Comparison of ENCODE assay signal across 8 cellular contexts in the genomic region with DNA sequence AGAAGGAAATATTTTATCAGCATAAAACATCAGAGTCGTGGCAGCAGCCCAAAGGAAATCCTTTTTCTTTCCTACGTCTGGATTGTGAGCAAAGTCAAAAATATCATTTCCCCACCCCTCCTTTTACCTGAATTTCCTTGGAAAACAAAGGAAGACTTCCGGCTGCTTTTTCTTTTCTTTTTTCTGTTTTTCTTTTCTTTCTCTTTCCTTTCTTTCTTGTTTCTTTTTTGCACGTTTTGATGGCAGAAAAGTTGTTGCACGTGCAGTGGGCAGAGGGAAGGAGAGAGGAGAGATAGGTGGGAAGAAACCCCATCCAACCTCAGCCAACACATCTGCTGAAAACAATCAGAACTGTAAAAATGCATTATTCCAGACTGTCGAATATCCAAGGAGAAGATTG. TPM values are rescaled to one million over a fixed set of nuclear protein-coding genes. Genes with fewer than 3 reads are reported as not detected.
DNase-seq lines count a peak whose midpoint lies in the region; ATAC-seq and TF ChIP-seq lines count a peak whose summit lies in the region.

No MANE protein-coding gene starts in this region.

- TF ChIP-seq CTCF in heart right ventricle (IDR thresholded peaks at IDR 0.05): no peak
- no peak for TF ChIP-seq CTCF in omental fat pad (IDR thresholded peaks at IDR 0.05)

- intact Hi-C loops in heart right ventricle (cut with DNase I): loop anchor here in 8 of 10 donors (5.0 to 10.0 kb wide), 7 partner anchors 64 to 151 kb away; partner anchors contain the start of gene FAM81A (in 4 of the 8)
- intact Hi-C loops in left cardiac atrium (cut with DNase I): loop anchor here in 1 of 2 donors (5.0 to 10.0 kb wide), 3 partner anchors 64 to 148 kb away; partner anchors contain the start of gene FAM81A
- intact Hi-C loops in aorta (cut with DNase I): loop anchor here (2.0 to 5.0 kb wide), 5 partner anchors 61 to 202 kb away; no protein-coding TSS in a partner anchor

- H3K4me1 Mint-ChIP-seq in central memory CD8-positive, alpha-beta T cell: peaks cover 21% of the 10 kb centered on the region

- peak overlapping the region; percentile 96 for H3K9ac ChIP-seq in mucosa of stomach (ENCODE audit: low read length)

- WGBS in heart right ventricle, 2 donors: 0 to 1% methylated on average over 6 of the region's 6 CpGs
- 0 to 1% methylated on average over 6 of the region's 6 CpGs for WGBS in aorta, 2 donors

- no peaks in the 10 kb centered on the region for H3K9me3 ChIP-seq in heart right ventricle
- no peaks in the 10 kb centered on the region for H3K9me3 ChIP-seq in mucosa of stomach (ENCODE audit: control insufficient read depth, low read length)
- H3K9me3 ChIP-seq in aorta (ENCODE audit: control insufficient read depth, low read length): no peaks in the 10 kb centered on the region

- H3K27me3 ChIP-seq in heart right ventricle: peaks cover 0 to 30% (median 0%) of the 10 kb centered on the region in 7 donors
- no peaks in the 10 kb centered on the region for H3K27me3 ChIP-seq in mucosa of stomach (ENCODE audit: control insufficient read depth, insufficient read depth, low read length)
- no peaks in the 10 kb centered on the region for H3K27me3 ChIP-seq in aorta (ENCODE audit: control insufficient read depth in 1 of 2, insufficient read depth in 2 of 2, low read length in 1 of 2)

- peaks cover 0 to 35% (median 17%) of the 10 kb centered on the region in 9 donors for H3K4me1 ChIP-seq in heart right ventricle
- peaks cover 10% of the 10 kb centered on the region for H3K4me1 ChIP-seq in mucosa of stomach (ENCODE audit: control insufficient read depth, insufficient read depth, low read length)
- peaks cover 3 to 11% of the 10 kb centered on the region in 2 donors for H3K4me1 ChIP-seq in aorta (ENCODE audit: control insufficient read depth in 1 of 2, insufficient read depth in 2 of 2, low read length in 2 of 2)

- DNase-seq in heart right ventricle (no peak), left cardiac atrium (no peak), aorta (no peak), omental fat pad (ENCODE audit: low spot score) (no peak), SIG-M5 (lab: John Stamatoyannopoulos, UW) (no peak)
- DNase-seq in central memory CD8-positive, alpha-beta T cell (ENCODE audit: low spot score in 2 of 2): no peak
- DNase-seq in effector CD4-positive, alpha-beta T cell: no peak

- H3K27me3 Mint-ChIP-seq in central memory CD8-positive, alpha-beta T cell: peaks cover 62% of the 10 kb centered on the region

- H3K9me3 Mint-ChIP-seq in central memory CD8-positive, alpha-beta T cell: no peaks in the 10 kb centered on the region

- H3K4me3 ChIP-seq in heart right ventricle (peak overlapping the region; percentile 75 to 99 (median 90)), mucosa of stomach (ENCODE audit: low read length) (peak overlapping the region; percentile 85), aorta (ENCODE audit: low read length in 2 of 2) (peak overlapping the region; percentile 93 to 95)

- ATAC-seq in heart right ventricle (peak in 3 of 8 donors; percentile 10 to 31 (median 22)), left cardiac atrium (no peak), aorta (ENCODE audit: low FRiP score) (no peak), omental fat pad (ENCODE audit: low FRiP score) (no peak)
- no peak for ATAC-seq in central memory CD8-positive, alpha-beta T cell (replicated peaks; ENCODE audit: extremely low read depth, poor library complexity, severe bottlenecking)

- H3K36me3 ChIP-seq in heart right ventricle (no peaks in the 10 kb centered on the region), mucosa of stomach (ENCODE audit: control insufficient read depth, insufficient read depth, low read length) (no peaks in the 10 kb centered on the region), aorta (ENCODE audit: control insufficient read depth in 1 of 2, insufficient read depth in 2 of 2, low read length in 1 of 2) (no peaks in the 10 kb centered on the region)

- H3K27ac Mint-ChIP-seq in central memory CD8-positive, alpha-beta T cell (ENCODE audit: low read depth): no peak overlapping the region

- H3K27ac ChIP-seq in heart right ventricle (peak overlapping the region; percentile 83 to 97 (median 93)), aorta (ENCODE audit: low read depth in 1 of 2, low read length in 2 of 2) (peak overlapping the region; percentile 77 to 93)

- H3K4me3 Mint-ChIP-seq in central memory CD8-positive, alpha-beta T cell: peak overlapping the region; percentile 83

- peaks cover 2% of the 10 kb centered on the region for H3K36me3 Mint-ChIP-seq in central memory CD8-positive, alpha-beta T cell (ENCODE audit: insufficient read depth)

RNA-seq across cellular contexts. Expression of gene MYO1E, which starts 0.5 kb away (rescaled TPM):
- 10 to 100 TPM; 20.6 to 75.3 (median 28.4) TPM for total RNA-seq in heart right ventricle
- polyA plus RNA-seq in heart right ventricle: 10 to 100 TPM in 1 of 2 donors, 1 to 10 TPM in 1; 9.3 to 16.5 TPM
- total RNA-seq in left cardiac atrium: 10 to 100 TPM; 32.1 to 49.5 TPM
- 100 to 1,000 TPM; 163 to 225 TPM for total RNA-seq in aorta
- 10 to 100 TPM; 44.6 to 47.3 TPM for polyA plus RNA-seq in aorta
- 100 to 1,000 TPM in 1 of 4 donors, 10 to 100 TPM in 3; 35.7 to 193 (median 68.0) TPM for total RNA-seq in omental fat pad
